35 cellular contexts compared by ENCODE assay signal in the genomic region with DNA sequence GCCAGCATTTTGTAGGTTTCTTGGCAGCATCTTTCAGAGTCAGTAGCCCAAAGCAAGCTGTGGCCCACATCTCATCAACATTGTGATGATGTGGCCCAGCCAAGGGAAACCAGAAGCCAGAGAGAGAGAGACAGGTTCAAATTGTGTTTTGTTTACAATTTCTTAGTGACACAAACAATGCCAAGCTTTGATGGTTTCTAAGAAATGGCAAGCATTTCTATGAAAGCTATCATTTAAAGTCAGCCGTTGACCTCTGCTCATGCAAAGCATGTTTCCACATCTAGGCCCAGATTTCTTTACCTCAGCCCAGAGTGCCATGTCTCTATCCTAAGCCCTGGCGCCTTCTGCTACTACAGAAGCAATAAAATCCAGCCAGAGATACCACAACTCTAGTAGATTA. TPM values are rescaled to one million over a fixed set of nuclear protein-coding genes. Genes with fewer than 3 reads are reported as not detected.
"Had no signal": no experiment of that assay in that cellular context is flagged by ENCODE, and none has a peak within 500 bp of the region (broad histone marks: within the 10 kb centered on the region; RNA-seq: fewer than 3 reads in every experiment).

No MANE protein-coding gene starts in this region.

- H3K27me3 ChIP-seq: body of pancreas, colonic mucosa, gastroesophageal sphincter, heart right ventricle, hepatocyte had no signal

- H3K4me2 ChIP-seq: hepatocyte had no signal

- H3K27ac ChIP-seq: body of pancreas, colonic mucosa, epithelial cell of prostate, esophagus squamous epithelium, gastroesophageal sphincter, heart right ventricle, hepatocyte, WERI-Rb-1 had no signal

- ATAC-seq: activated CD4-positive, CD25-positive, alpha-beta regulatory T cell treated with anti-CD3 and anti-CD28 coated beads, Interleukin-2, amount 50 U/mL, for 24 hours; activated CD8-positive, alpha-beta T cell treated with anti-CD3 and anti-CD28 coated beads for 36 hours; activated T-cell treated with anti-CD3 and anti-CD28 coated beads, Interleukin-2, amount 50 U/mL, for 4 hours; activated T-helper 17 cell treated with anti-CD3 and anti-CD28 coated beads, Interleukin-2, amount 50 U/mL, for 72 hours; body of pancreas; gastroesophageal sphincter; heart right ventricle had no signal

- H3K79me2 ChIP-seq: hepatocyte had no signal

- H3K9me3 ChIP-seq: body of pancreas, colonic mucosa had no signal

- H2AFZ ChIP-seq: hepatocyte had no signal

- FAIRE-seq: astrocyte, endometrium, endothelial cell of umbilical vein had no signal

- H3K4me1 ChIP-seq: colonic mucosa, heart right ventricle had no signal

- H3K36me3 ChIP-seq: colonic mucosa, esophagus squamous epithelium, gastroesophageal sphincter, heart right ventricle, WERI-Rb-1 had no signal

- DNase-seq: activated B cell treated with CpG ODN at 0.5 μM for 24 hours; activated CD4-positive, alpha-beta T cell treated with anti-CD3 and anti-CD28 coated beads for 48 hours; activated CD4-positive, alpha-beta T cell treated with anti-CD3 and anti-CD28 coated beads, Interleukin-2, amount 50 U/mL, for 1 hour; activated CD4-positive, alpha-beta T cell treated with anti-CD3 and anti-CD28 coated beads, Interleukin-2, amount 50 U/mL, for 48 hours; activated CD8-positive, alpha-beta memory T cell treated with anti-CD3 and anti-CD28 coated beads for 24 hours; activated CD8-positive, alpha-beta T cell treated with anti-CD3 and anti-CD28 coated beads for 36 hours; activated effector memory CD4-positive, alpha-beta T cell treated with Interleukin-2 at 50 U/mL for 16 hours; activated gamma-delta T cell treated with Interleukin-2 at 50 U/mL for 16 hours; activated naive CD4-positive, alpha-beta T cell treated with anti-CD3 and anti-CD28 coated beads, Interleukin-2, amount 50 U/mL, for 16 hours; activated naive CD4-positive, alpha-beta T cell treated with Interleukin-2 at 50 U/mL for 16 hours; activated T-cell treated with anti-CD3 and anti-CD28 coated beads, Interleukin-2, amount 50 U/mL, for 4 hours; amniotic stem cell; anterior cingulate cortex; body of pancreas; central memory CD4-positive, alpha-beta T cell; cerebellar nuclear complex; colonic mucosa; effector CD8-positive, alpha-beta T cell; esophagus squamous epithelium; foreskin melanocyte; heart right ventricle; T1000; WERI-Rb-1 had no signal

- H3K4me3 ChIP-seq: body of pancreas, colonic mucosa, esophagus squamous epithelium, gastroesophageal sphincter, heart right ventricle, hepatocyte had no signal

RNA-seq across cellular contexts. Expression of gene GCM1, which starts 32.9 kb away (rescaled TPM):
- total RNA-seq: activated CD8-positive, alpha-beta T cell treated with anti-CD3 and anti-CD28 coated beads for 36 hours; astrocyte; colonic mucosa; endothelial cell of umbilical vein; fibroblast of lung; fibroblast of villous mesenchyme; gastroesophageal sphincter; glomerular endothelial cell; heart right ventricle had no signal
- polyA plus RNA-seq: endothelial cell of umbilical vein, esophagus, fibroblast of lung, hepatocyte had no signal
